8 cellular contexts compared by ENCODE assay signal in the genomic region with DNA sequence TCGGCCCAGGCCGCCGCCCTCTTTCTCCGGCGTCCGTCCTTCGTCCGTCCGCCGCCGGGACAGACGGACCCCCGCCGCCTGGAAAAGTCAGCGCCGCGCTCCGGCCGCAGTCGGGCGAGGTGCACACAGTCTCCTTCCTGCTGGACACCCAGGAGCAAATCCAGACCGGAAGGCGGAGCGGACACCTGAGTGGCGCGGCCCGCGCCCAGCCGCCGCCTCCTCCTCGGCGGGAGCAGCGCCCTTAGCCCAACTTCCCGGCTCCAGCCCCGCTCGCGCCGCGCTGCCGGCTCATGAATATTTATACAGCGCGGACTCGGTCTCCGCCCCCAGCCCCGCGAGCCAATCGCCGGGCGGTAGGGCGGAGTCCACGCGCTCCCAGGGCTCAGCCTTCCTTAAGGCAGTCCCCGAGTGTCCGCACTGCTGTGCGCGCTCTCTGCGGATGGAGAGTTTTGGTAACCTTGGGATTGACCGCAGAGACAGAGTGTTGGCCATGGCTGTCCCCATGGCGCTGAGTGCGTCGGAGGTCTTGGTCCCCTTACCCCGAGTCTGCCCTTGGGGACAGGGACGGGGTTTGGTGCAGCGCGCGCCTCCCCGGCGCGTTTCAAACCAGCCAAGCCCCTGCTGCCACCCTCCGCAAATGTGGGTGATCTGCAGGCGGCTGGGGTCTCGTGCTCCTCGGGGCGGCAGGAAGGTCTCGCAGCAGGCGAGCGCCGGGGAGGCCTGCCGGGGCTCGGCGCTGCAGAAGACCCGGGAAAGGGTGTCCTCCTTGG. TPM values are rescaled to one million over a fixed set of nuclear protein-coding genes. Genes with fewer than 3 reads are reported as not detected.
DNase-seq lines count a peak whose midpoint lies in the region; ATAC-seq and TF ChIP-seq lines count a peak whose summit lies in the region.

A gene with protein sequence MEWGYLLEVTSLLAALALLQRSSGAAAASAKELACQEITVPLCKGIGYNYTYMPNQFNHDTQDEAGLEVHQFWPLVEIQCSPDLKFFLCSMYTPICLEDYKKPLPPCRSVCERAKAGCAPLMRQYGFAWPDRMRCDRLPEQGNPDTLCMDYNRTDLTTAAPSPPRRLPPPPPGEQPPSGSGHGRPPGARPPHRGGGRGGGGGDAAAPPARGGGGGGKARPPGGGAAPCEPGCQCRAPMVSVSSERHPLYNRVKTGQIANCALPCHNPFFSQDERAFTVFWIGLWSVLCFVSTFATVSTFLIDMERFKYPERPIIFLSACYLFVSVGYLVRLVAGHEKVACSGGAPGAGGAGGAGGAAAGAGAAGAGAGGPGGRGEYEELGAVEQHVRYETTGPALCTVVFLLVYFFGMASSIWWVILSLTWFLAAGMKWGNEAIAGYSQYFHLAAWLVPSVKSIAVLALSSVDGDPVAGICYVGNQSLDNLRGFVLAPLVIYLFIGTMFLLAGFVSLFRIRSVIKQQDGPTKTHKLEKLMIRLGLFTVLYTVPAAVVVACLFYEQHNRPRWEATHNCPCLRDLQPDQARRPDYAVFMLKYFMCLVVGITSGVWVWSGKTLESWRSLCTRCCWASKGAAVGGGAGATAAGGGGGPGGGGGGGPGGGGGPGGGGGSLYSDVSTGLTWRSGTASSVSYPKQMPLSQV (minus strand): TSS at position 274 of the 770 bp plus-strand sequence. CDS start 867 bp downstream, outside the sequence.

- peaks cover 4% of the 10 kb centered on the region for H3K36me3 Mint-ChIP-seq in endothelial cell (ENCODE audit: low read depth, unreplicated experiment)
- no peaks in the 10 kb centered on the region for H3K36me3 Mint-ChIP-seq in mesothelial cell of epicardium

- H3K27ac Mint-ChIP-seq in endothelial cell (ENCODE audit: unreplicated experiment) = peak within 1 kb of the TSS; percentile 61
- peak within 1 kb of the TSS; percentile 30 for H3K27ac Mint-ChIP-seq in mesothelial cell of epicardium

- no peaks in the 10 kb centered on the region for H3K9me3 Mint-ChIP-seq in endothelial cell (ENCODE audit: unreplicated experiment)
- H3K9me3 Mint-ChIP-seq in mesothelial cell of epicardium = peaks cover 1% of the 10 kb centered on the region

- H3K27me3 Mint-ChIP-seq in endothelial cell (ENCODE audit: unreplicated experiment) (peaks cover 16% of the 10 kb centered on the region), mesothelial cell of epicardium (ENCODE audit: low read depth) (peaks cover 50% of the 10 kb centered on the region)

- TF ChIP-seq CTCF in endothelial cell (IDR thresholded peaks at IDR 0.05; ENCODE audit: unreplicated experiment) = peak; percentile 16
- peak; percentile 51 for TF ChIP-seq CTCF in mesothelial cell of epicardium (IDR thresholded peaks at IDR 0.05; ENCODE audit: unreplicated experiment)

- DNase-seq in C1 segment of cervical spinal cord (lab: John Stamatoyannopoulos, UW) (peak; percentile 16 to 88 (median 76)), NCI-H69 (lab: John Stamatoyannopoulos, UW) (peak; percentile 91), endothelial cell (ENCODE audit: low spot score) (peak; percentile 93), mesothelial cell of epicardium (ENCODE audit: low spot score in 2 of 2, unreplicated experiment in 2 of 2) (peak; percentile 80 to 93)
- DNase-seq in activated CD8-positive, alpha-beta memory T cell treated with anti-CD3 and anti-CD28 coated beads, Interleukin-2, amount 50 U/mL, for 4 hours = peak; percentile 65
- DNase-seq in stimulated activated CD8-positive, alpha-beta memory T cell treated with anti-CD3 and anti-CD28 coated beads, Interleukin-15, amount 100 ng/mL, for 1 hour (ENCODE audit: low read depth) = peak; percentile 27

- ATAC-seq in GM19328 (IDR thresholded peaks at IDR 0.05; ENCODE audit: unreplicated experiment) = peak; percentile 95
- ATAC-seq in HG03457 (IDR thresholded peaks at IDR 0.05; ENCODE audit: unreplicated experiment) = peak; percentile 87

- H3K4me1 Mint-ChIP-seq in endothelial cell (ENCODE audit: unreplicated experiment) = peaks cover 19% of the 10 kb centered on the region
- H3K4me1 Mint-ChIP-seq in mesothelial cell of epicardium = peaks cover 39% of the 10 kb centered on the region

- H3K4me3 Mint-ChIP-seq in endothelial cell (ENCODE audit: unreplicated experiment) (peak within 1 kb of the TSS; percentile 95), mesothelial cell of epicardium (peak within 1 kb of the TSS; percentile 86)

RNA-seq across cellular contexts. Expression of the gene that starts here (rescaled TPM):
- total RNA-seq in endothelial cell (ENCODE audit: unreplicated experiment) = 45.9 TPM
- 14.5 to 16.5 TPM (median 16.4 TPM) in 3 replicates for total RNA-seq in mesothelial cell of epicardium

Comparison
In these comparisons a context has a peak if more than half of its experiments do, and no peak if none do; other contexts are left out.
1. Peak in every context shown above with its lines: DNase-seq and ATAC-seq.
2. DNase-seq: peak in every context shown above with its lines; median percentile 93 in endothelial cell; 91 in NCI-H69; 86 in mesothelial cell of epicardium; 76 in C1 segment of cervical spinal cord; 65 in activated CD8-positive, alpha-beta memory T cell treated with anti-CD3 and anti-CD28 coated beads, Interleukin-2, amount 50 U/mL, for 4 hours; 27 in stimulated activated CD8-positive, alpha-beta memory T cell treated with anti-CD3 and anti-CD28 coated beads, Interleukin-15, amount 100 ng/mL, for 1 hour.